ENCODE assay signal across 31 cellular contexts in genomic region chr17:7102421-7102820, GRCh38. TPM values are rescaled to one million over a fixed set of nuclear protein-coding genes. Genes with fewer than 3 reads are reported as not detected.
"Had no signal": no experiment of that assay in that cellular context is flagged by ENCODE, and none has a peak within 500 bp of the region (broad histone marks: within the 10 kb centered on the region; RNA-seq: fewer than 3 reads in every experiment).

No MANE protein-coding gene starts in this region.

- H3K4me2 ChIP-seq: KMS-11 had no signal

- H3K27ac ChIP-seq: ascending aorta, KMS-11, VCaP had no signal

- H3K9ac ChIP-seq: KMS-11 had no signal

- H3K4me3 ChIP-seq: ascending aorta had no signal

- H3K27ac Mint-ChIP-seq: activated CD4-positive, alpha-beta memory T cell treated with anti-CD3 and anti-CD28 coated beads, Interleukin-2, amount 10 ng/mL, durations not matched to agents 7 days and 5 days; activated CD8-positive, alpha-beta memory T cell treated with anti-CD3 and anti-CD28 coated beads, Interleukin-2, amount 10 ng/mL, durations not matched to agents 7 days and 5 days; activated naive CD8-positive, alpha-beta T cell treated with anti-CD3 and anti-CD28 coated beads for 36 hours had no signal

- H3K4me3 Mint-ChIP-seq: activated CD4-positive, alpha-beta memory T cell treated with anti-CD3 and anti-CD28 coated beads, Interleukin-2, amount 10 ng/mL, durations not matched to agents 7 days and 5 days; activated CD8-positive, alpha-beta memory T cell treated with anti-CD3 and anti-CD28 coated beads, Interleukin-2, amount 10 ng/mL, durations not matched to agents 7 days and 5 days; activated naive CD8-positive, alpha-beta T cell treated with anti-CD3 and anti-CD28 coated beads for 36 hours had no signal

- H3K4me1 Mint-ChIP-seq: activated CD4-positive, alpha-beta memory T cell treated with anti-CD3 and anti-CD28 coated beads, Interleukin-2, amount 10 ng/mL, durations not matched to agents 7 days and 5 days; activated CD8-positive, alpha-beta memory T cell treated with anti-CD3 and anti-CD28 coated beads, Interleukin-2, amount 10 ng/mL, durations not matched to agents 7 days and 5 days; activated naive CD8-positive, alpha-beta T cell treated with anti-CD3 and anti-CD28 coated beads for 36 hours had no signal

- H3K9me3 ChIP-seq: ascending aorta had no signal

- H3K9me3 Mint-ChIP-seq: activated CD4-positive, alpha-beta memory T cell treated with anti-CD3 and anti-CD28 coated beads, Interleukin-2, amount 10 ng/mL, durations not matched to agents 7 days and 5 days; activated naive CD8-positive, alpha-beta T cell treated with anti-CD3 and anti-CD28 coated beads for 36 hours had no signal

- ATAC-seq: activated CD8-positive, alpha-beta memory T cell treated with anti-CD3 and anti-CD28 coated beads, Interleukin-2, amount 10 ng/mL, durations not matched to agents 7 days and 5 days had no signal

- DNase-seq: activated CD4-positive, alpha-beta memory T cell treated with anti-CD3 and anti-CD28 coated beads, Interleukin-2, amount 10 ng/mL, durations not matched to agents 7 days and 5 days; activated CD4-positive, alpha-beta T cell treated with anti-CD3 and anti-CD28 coated beads for 1 hour; activated CD4-positive, alpha-beta T cell treated with anti-CD3 and anti-CD28 coated beads for 48 hours; activated CD4-positive, CD25-positive, alpha-beta regulatory T cell; activated CD8-positive, alpha-beta memory T cell treated with anti-CD3 and anti-CD28 coated beads for 24 hours; activated CD8-positive, alpha-beta memory T cell treated with anti-CD3 and anti-CD28 coated beads, Interleukin-2, amount 10 ng/mL, durations not matched to agents 7 days and 5 days; activated CD8-positive, alpha-beta memory T cell treated with anti-CD3 and anti-CD28 coated beads, Interleukin-2, amount 50 U/mL, for 48 hours; activated effector memory CD4-positive, alpha-beta T cell treated with anti-CD3 and anti-CD28 coated beads, Interleukin-2, amount 50 U/mL, for 16 hours; activated naive CD4-positive, alpha-beta T cell; activated naive CD4-positive, alpha-beta T cell treated with anti-CD3 and anti-CD28 coated beads, Interleukin-2, amount 50 U/mL, for 16 hours; activated naive CD8-positive, alpha-beta T cell treated with anti-CD3 and anti-CD28 coated beads for 36 hours; activated T-cell treated with anti-CD3 and anti-CD28 coated beads, Interleukin-2, amount 50 U/mL, for 48 hours; amygdala; NCI-H1105; NCI-H1417 treated with DMSO at 0.1 percent for 48 hours; NCI-H1930; NCI-H2081 treated with DMSO at 0.1 percent for 48 hours; NCI-H345; NCI-H524 treated with DMSO at 0.1 percent for 48 hours; NCI-H748 treated with DMSO at 0.1 percent for 48 hours; OCI-M1; Right ventricle myocardium superior; SW 1271; T-helper 1 cell; T-helper 2 cell; T-helper 9 cell had no signal

- H3K36me3 ChIP-seq: ascending aorta had no signal

- H3K27me3 ChIP-seq: ascending aorta had no signal

- H3K4me1 ChIP-seq: ascending aorta had no signal

- H3K27me3 Mint-ChIP-seq: activated naive CD8-positive, alpha-beta T cell treated with anti-CD3 and anti-CD28 coated beads for 36 hours had no signal

- H3K36me3 Mint-ChIP-seq: activated CD8-positive, alpha-beta memory T cell treated with anti-CD3 and anti-CD28 coated beads, Interleukin-2, amount 10 ng/mL, durations not matched to agents 7 days and 5 days; activated naive CD8-positive, alpha-beta T cell treated with anti-CD3 and anti-CD28 coated beads for 36 hours had no signal

RNA-seq across cellular contexts. Expression of gene ASGR2, which starts 12.2 kb away (rescaled TPM):
- total RNA-seq: activated CD4-positive, alpha-beta memory T cell treated with anti-CD3 and anti-CD28 coated beads, Interleukin-2, amount 10 ng/mL, durations not matched to agents 7 days and 5 days; activated CD8-positive, alpha-beta memory T cell treated with anti-CD3 and anti-CD28 coated beads, Interleukin-2, amount 10 ng/mL, durations not matched to agents 7 days and 5 days; activated naive CD8-positive, alpha-beta T cell treated with anti-CD3 and anti-CD28 coated beads for 36 hours; ascending aorta; LHCN-M2; NCI-H460 had no signal

RNA-seq across cellular contexts. Expression of gene CLEC10A, which starts 22.4 kb away (rescaled TPM):
- total RNA-seq: activated CD4-positive, alpha-beta memory T cell treated with anti-CD3 and anti-CD28 coated beads, Interleukin-2, amount 10 ng/mL, durations not matched to agents 7 days and 5 days; activated CD8-positive, alpha-beta memory T cell treated with anti-CD3 and anti-CD28 coated beads, Interleukin-2, amount 10 ng/mL, durations not matched to agents 7 days and 5 days; activated naive CD8-positive, alpha-beta T cell treated with anti-CD3 and anti-CD28 coated beads for 36 hours; LHCN-M2; NCI-H460 had no signal

RNA-seq across cellular contexts. Expression of gene SLC16A11, which starts 58.5 kb away (rescaled TPM):
- total RNA-seq: ascending aorta had no signal
